19 cellular contexts compared by ENCODE assay signal in genomic region chr3:53354945-53355498, GRCh38. TPM values are rescaled to one million over a fixed set of nuclear protein-coding genes. Genes with fewer than 3 reads are reported as not detected.
A peak's percentile ranks its signal among the peaks of the same experiment; 100 is the strongest.
DNase-seq lines count a peak whose midpoint lies in the region; ATAC-seq lines count a peak whose summit lies in the region.
"Had no signal": no experiment of that assay in that cellular context is flagged by ENCODE, and none has a peak within 500 bp of the region (broad histone marks: within the 10 kb centered on the region; RNA-seq: fewer than 3 reads in every experiment).

No MANE protein-coding gene starts in this region.

- POLR2A ChIA-PET in naive thymus-derived CD4-positive, alpha-beta T cell (lab: Charles Lee) = no interaction called here

- H3K36me3 Mint-ChIP-seq in activated T-helper 17 cell treated with anti-CD3 and anti-CD28 coated beads, Interleukin-2, amount 50 U/mL, for 72 hours (ENCODE audit: low read depth) = no peaks in the 10 kb centered on the region
- H3K36me3 Mint-ChIP-seq in naive thymus-derived CD4-positive, alpha-beta T cell = no peaks in the 10 kb centered on the region
- H3K36me3 Mint-ChIP-seq: natural killer cell; stimulated activated naive B cell treated with anti-CD40 and anti-IgM and Interleukin-4, amounts not matched to agents 10 μg/mL and 1 μg/mL and 100 μg/mL, for 72 hours had no signal

- H3K4me3 Mint-ChIP-seq in activated T-helper 17 cell treated with anti-CD3 and anti-CD28 coated beads, Interleukin-2, amount 50 U/mL, for 72 hours = no peak overlapping the region
- no peak overlapping the region for H3K4me3 Mint-ChIP-seq in naive thymus-derived CD4-positive, alpha-beta T cell
- H3K4me3 Mint-ChIP-seq: activated T-cell treated with anti-CD3 and anti-CD28 coated beads, Interleukin-2, amount 50 U/mL, for 72 hours; endodermal cell; natural killer cell; stimulated activated naive B cell treated with anti-CD40 and anti-IgM and Interleukin-4, amounts not matched to agents 10 μg/mL and 1 μg/mL and 100 μg/mL, for 72 hours had no signal

- H3K4me3 ChIP-seq in naive thymus-derived CD4-positive, alpha-beta T cell (ENCODE audit: low read length) = no peak overlapping the region
- H3K4me3 ChIP-seq: BLaER1, body of pancreas, right lobe of liver had no signal

- peak overlapping the region; percentile 14 for H3K27ac Mint-ChIP-seq in activated T-helper 17 cell treated with anti-CD3 and anti-CD28 coated beads, Interleukin-2, amount 50 U/mL, for 72 hours
- peak overlapping the region in 1 of 9 donors; percentile 44 for H3K27ac Mint-ChIP-seq in naive thymus-derived CD4-positive, alpha-beta T cell
- H3K27ac Mint-ChIP-seq: activated T-cell treated with anti-CD3 and anti-CD28 coated beads, Interleukin-2, amount 50 U/mL, for 72 hours; endodermal cell; natural killer cell; stimulated activated naive B cell treated with anti-CD40 and anti-IgM and Interleukin-4, amounts not matched to agents 10 μg/mL and 1 μg/mL and 100 μg/mL, for 72 hours had no signal

- DNase-seq in ELR (ENCODE audit: low read depth) (peak; percentile 42), MV-4-11 (lab: John Stamatoyannopoulos, UW) (peak; percentile 65), kidney glomerular epithelial cell (lab: John Stamatoyannopoulos, UW) (peak; percentile 46), DMS79 treated with DMSO at 0.1 percent for 48 hours (lab: John Stamatoyannopoulos, UW) (no peak), NCI-H524 (lab: John Stamatoyannopoulos, UW) (no peak)
- DNase-seq in naive thymus-derived CD4-positive, alpha-beta T cell = no peak
- DNase-seq: activated CD4-positive, CD25-positive, alpha-beta regulatory T cell treated with anti-CD3 and anti-CD28 coated beads, Interleukin-2, amount 50 U/mL, for 72 hours; activated T-cell treated with anti-CD3 and anti-CD28 coated beads, Interleukin-2, amount 50 U/mL, for 72 hours; body of pancreas; endodermal cell; head of caudate nucleus; natural killer cell; right lobe of liver; stimulated activated CD4-positive, alpha-beta T cell treated with anti-CD3 and anti-CD28 coated beads, Interleukin-4, amount 100 ng/mL, for 4 hours; stimulated activated naive B cell treated with anti-CD40 and anti-IgM and Interleukin-4, amounts not matched to agents 10 μg/mL and 1 μg/mL and 100 μg/mL, for 72 hours had no signal

- no peaks in the 10 kb centered on the region for H3K27me3 ChIP-seq in naive thymus-derived CD4-positive, alpha-beta T cell (ENCODE audit: control insufficient read depth in 2 of 2, insufficient read depth in 2 of 2, low read length in 2 of 2)
- H3K27me3 ChIP-seq: BLaER1, body of pancreas, right lobe of liver had no signal

- H3K4me1 Mint-ChIP-seq in activated T-helper 17 cell treated with anti-CD3 and anti-CD28 coated beads, Interleukin-2, amount 50 U/mL, for 72 hours = no peaks in the 10 kb centered on the region
- H3K4me1 Mint-ChIP-seq in naive thymus-derived CD4-positive, alpha-beta T cell = peaks cover 0 to 13% (median 3%) of the 10 kb centered on the region in 7 donors
- H3K4me1 Mint-ChIP-seq: natural killer cell had no signal

- intact Hi-C loops in naive thymus-derived CD4-positive, alpha-beta T cell (cut with micrococcal nuclease) = no loop called here

- no peaks in the 10 kb centered on the region for H3K36me3 ChIP-seq in naive thymus-derived CD4-positive, alpha-beta T cell (ENCODE audit: control insufficient read depth in 2 of 3, insufficient read depth in 3 of 3, low read length in 3 of 3)
- H3K36me3 ChIP-seq: BLaER1, right lobe of liver had no signal

- no peaks in the 10 kb centered on the region for H3K27me3 Mint-ChIP-seq in activated T-helper 17 cell treated with anti-CD3 and anti-CD28 coated beads, Interleukin-2, amount 50 U/mL, for 72 hours
- peaks cover 0 to 20% (median 0%) of the 10 kb centered on the region in 5 donors for H3K27me3 Mint-ChIP-seq in naive thymus-derived CD4-positive, alpha-beta T cell
- H3K27me3 Mint-ChIP-seq: stimulated activated naive B cell treated with anti-CD40 and anti-IgM and Interleukin-4, amounts not matched to agents 10 μg/mL and 1 μg/mL and 100 μg/mL, for 72 hours had no signal

- H3K27ac ChIP-seq in naive thymus-derived CD4-positive, alpha-beta T cell (ENCODE audit: low read depth, low read length) = no peak overlapping the region
- H3K27ac ChIP-seq: BLaER1, body of pancreas, right lobe of liver had no signal

- no peak for ATAC-seq in activated T-helper 17 cell treated with anti-CD3 and anti-CD28 coated beads, Interleukin-2, amount 50 U/mL, for 72 hours (replicated peaks)
- no peak for ATAC-seq in HG03175 (IDR thresholded peaks at IDR 0.05; ENCODE audit: unreplicated experiment)
- no peak for ATAC-seq in naive thymus-derived CD4-positive, alpha-beta T cell
- ATAC-seq: activated T-cell treated with anti-CD3 and anti-CD28 coated beads, Interleukin-2, amount 50 U/mL, for 72 hours; body of pancreas; left lobe of liver; natural killer cell; right lobe of liver; stimulated activated naive B cell treated with anti-CD40 and anti-IgM and Interleukin-4, amounts not matched to agents 10 μg/mL and 1 μg/mL and 100 μg/mL, for 72 hours had no signal

- H3K9me3 Mint-ChIP-seq in activated T-helper 17 cell treated with anti-CD3 and anti-CD28 coated beads, Interleukin-2, amount 50 U/mL, for 72 hours = no peaks in the 10 kb centered on the region
- H3K9me3 Mint-ChIP-seq in naive thymus-derived CD4-positive, alpha-beta T cell = peaks cover 0 to under 1% (median 0%) of the 10 kb centered on the region in 11 donors
- H3K9me3 Mint-ChIP-seq: activated T-cell treated with anti-CD3 and anti-CD28 coated beads, Interleukin-2, amount 50 U/mL, for 72 hours; natural killer cell; stimulated activated naive B cell treated with anti-CD40 and anti-IgM and Interleukin-4, amounts not matched to agents 10 μg/mL and 1 μg/mL and 100 μg/mL, for 72 hours had no signal

- CTCF ChIA-PET in naive thymus-derived CD4-positive, alpha-beta T cell (lab: Charles Lee) = no interaction called here

- H3K9me3 ChIP-seq in naive thymus-derived CD4-positive, alpha-beta T cell (ENCODE audit: control insufficient read depth in 2 of 3, low read length in 3 of 3) = no peaks in the 10 kb centered on the region
- H3K9me3 ChIP-seq: BLaER1, body of pancreas, right lobe of liver had no signal

- H3K4me1 ChIP-seq in naive thymus-derived CD4-positive, alpha-beta T cell (ENCODE audit: control insufficient read depth in 2 of 2, insufficient read depth in 2 of 2, low read length in 2 of 2) = no peaks in the 10 kb centered on the region
- H3K4me1 ChIP-seq: BLaER1, body of pancreas, right lobe of liver had no signal

RNA-seq across cellular contexts. Expression of gene DCP1A, which starts 7.7 kb away (rescaled TPM):
- total RNA-seq in activated T-helper 17 cell treated with anti-CD3 and anti-CD28 coated beads, Interleukin-2, amount 50 U/mL, for 72 hours = 10 to 100 TPM; 30.4 to 38.1 TPM
- 10 to 100 TPM; 34.0 to 51.3 (median 40.1) TPM for total RNA-seq in naive thymus-derived CD4-positive, alpha-beta T cell
- 10 to 100 TPM; 66.1 to 68.0 TPM for polyA plus RNA-seq in naive thymus-derived CD4-positive, alpha-beta T cell

Comparison
In these comparisons a context has a peak if more than half of its experiments do, and no peak if none do; other contexts are left out.
1. DNase-seq: peak in ELR (single experiment), MV-4-11 (single experiment) and kidney glomerular epithelial cell (single experiment); none in naive thymus-derived CD4-positive, alpha-beta T cell (0 of 9), DMS79 treated with DMSO at 0.1 percent for 48 hours (single experiment) and NCI-H524 (0 of 2).